ENCODE assay signal across 12 cellular contexts in genomic region chr6:33613146-33613793, GRCh38. TPM values are rescaled to one million over a fixed set of nuclear protein-coding genes. Genes with fewer than 3 reads are reported as not detected.
DNase-seq lines count a peak whose midpoint lies in the region; ATAC-seq and TF ChIP-seq lines count a peak whose summit lies in the region.
"Had no signal": no experiment of that assay in that cellular context is flagged by ENCODE, and none has a peak within 500 bp of the region (broad histone marks: within the 10 kb centered on the region; RNA-seq: fewer than 3 reads in every experiment).

No MANE protein-coding gene starts in this region.

- intact Hi-C loops in stomach (cut with DNase I; ENCODE audit: low total_unique reads) (no loop called here), heart left ventricle (cut with DNase I) (no loop called here)

- peaks cover 13% of the 10 kb centered on the region for H3K27me3 Mint-ChIP-seq in GM23338 (ENCODE audit: insufficient read depth, low read depth, poor library complexity)

- no peaks in the 10 kb centered on the region for H4K20me1 ChIP-seq in GM23338 (replicated peaks; ENCODE audit: insufficient read depth)

- H3K9me3 Mint-ChIP-seq in GM23338 = no peaks in the 10 kb centered on the region

- DNase-seq in GM23338 (ENCODE audit: low spot score) (no peak), WERI-Rb-1 (no peak), fibroblast of mammary gland (ENCODE audit: low read depth) (peak; percentile 66), stomach (no peak), NCI-H2081 (lab: John Stamatoyannopoulos, UW) (no peak), heart left ventricle (no peak), SHP77 (lab: John Stamatoyannopoulos, UW) (no peak)
- DNase-seq: DND-41; naive thymus-derived CD4-positive, alpha-beta T cell; NCI-H1930; T-helper 2 cell had no signal

- no peak for TF ChIP-seq POLR2A in stomach (IDR thresholded peaks at IDR 0.05)
- TF ChIP-seq POLR2A in heart left ventricle (IDR thresholded peaks at IDR 0.05) = no peak

- peaks cover 30% of the 10 kb centered on the region for H3K4me1 Mint-ChIP-seq in GM23338

- no peak overlapping the region for H3K4me2 ChIP-seq in GM23338

- no peak overlapping the region for H3K27ac Mint-ChIP-seq in GM23338

- H3K36me3 ChIP-seq in GM23338 (ENCODE audit: insufficient read depth) = no peaks in the 10 kb centered on the region
- no peaks in the 10 kb centered on the region for H3K36me3 ChIP-seq in WERI-Rb-1
- H3K36me3 ChIP-seq in stomach = no peaks in the 10 kb centered on the region
- no peaks in the 10 kb centered on the region for H3K36me3 ChIP-seq in heart left ventricle

- 0 out of 2 replicates have a peak, but pooled peaks cover 4% of the 10 kb centered on the region for H3K27me3 ChIP-seq in GM23338 (ENCODE audit: insufficient read depth)
- no peaks in the 10 kb centered on the region for H3K27me3 ChIP-seq in WERI-Rb-1 (ENCODE audit: insufficient read depth, low read depth, severe bottlenecking)
- no peaks in the 10 kb centered on the region for H3K27me3 ChIP-seq in stomach
- no peaks in the 10 kb centered on the region for H3K27me3 ChIP-seq in heart left ventricle

- H3F3A ChIP-seq in GM23338 (replicated peaks; ENCODE audit: low read depth) = no peaks in the 10 kb centered on the region

- no peaks in the 10 kb centered on the region for H3K9me2 ChIP-seq in GM23338 (ENCODE audit: insufficient read depth)

- H2AFZ ChIP-seq in GM23338 = peak overlapping the region; percentile 28; the same call in 1 of the 2 replicates

- WGBS in stomach, 5 donors = 70 to 80% (median 72%) methylated on average over 8 of the region's 8 CpGs
- 82 to 85% (median 83%) methylated on average over 7 to 8 of the region's 8 CpGs for WGBS in heart left ventricle, 4 donors

- H3K36me3 Mint-ChIP-seq in GM23338 (ENCODE audit: low read depth) = no peaks in the 10 kb centered on the region
- H3K36me3 Mint-ChIP-seq: naive thymus-derived CD4-positive, alpha-beta T cell had no signal

- ATAC-seq in GM23338 (no peak), heart left ventricle (no peak), HG03457 (IDR thresholded peaks at IDR 0.05; ENCODE audit: unreplicated experiment) (no peak)
- ATAC-seq: naive thymus-derived CD4-positive, alpha-beta T cell had no signal

- H3K4me1 ChIP-seq in GM23338 (ENCODE audit: insufficient read depth) = peaks cover 25% of the 10 kb centered on the region
- peaks cover 8 to 37% (median 23%) of the 10 kb centered on the region in 4 donors for H3K4me1 ChIP-seq in stomach
- H3K4me1 ChIP-seq in heart left ventricle = peaks cover 5 to 35% (median 27%) of the 10 kb centered on the region in 12 donors

- no peak overlapping the region for H3K4me3 ChIP-seq in GM23338
- H3K4me3 ChIP-seq in WERI-Rb-1 (ENCODE audit: low read depth, low read length) = no peak overlapping the region
- no peak overlapping the region for H3K4me3 ChIP-seq in fibroblast of mammary gland (ENCODE audit: control insufficient read depth, low read depth, low read length)
- no peak overlapping the region for H3K4me3 ChIP-seq in stomach
- no peak overlapping the region for H3K4me3 ChIP-seq in heart left ventricle

- H3K4me3 Mint-ChIP-seq in GM23338 = no peak overlapping the region; the same call in 2 of the 3 replicates
- H3K4me3 Mint-ChIP-seq: naive thymus-derived CD4-positive, alpha-beta T cell had no signal

- H3K79me2 ChIP-seq in GM23338 (replicated peaks; ENCODE audit: insufficient read depth) = no peaks in the 10 kb centered on the region

- no peak for TF ChIP-seq EP300 in stomach (IDR thresholded peaks at IDR 0.05)

- TF ChIP-seq CTCF in GM23338 (conservative IDR thresholded peaks at IDR 0.05; ENCODE audit: low read depth in 2 of 2) (no peak), WERI-Rb-1 (IDR thresholded peaks at IDR 0.05; ENCODE audit: low read depth, low read length) (no peak), fibroblast of mammary gland (conservative IDR thresholded peaks at IDR 0.05; ENCODE audit: control insufficient read depth, insufficient read depth, low read depth, low read length) (no peak), stomach (IDR thresholded peaks at IDR 0.05) (no peak), heart left ventricle (IDR thresholded peaks at IDR 0.05) (no peak)

- H3K9me3 ChIP-seq in WERI-Rb-1 (ENCODE audit: severe bottlenecking) (no peaks in the 10 kb centered on the region), stomach (no peaks in the 10 kb centered on the region), heart left ventricle (peaks cover 0 to 3% (median 0%) of the 10 kb centered on the region in 12 donors)

- H3K27ac ChIP-seq in GM23338 (ENCODE audit: low read depth) (no peak overlapping the region), WERI-Rb-1 (peak overlapping the region; percentile 41), stomach (peak overlapping the region in 4 of 5 donors; percentile 25 to 42 (median 32)), heart left ventricle (peak overlapping the region in 1 of 12 donors; percentile 43)

TF ChIP-seq in GM23338, 12 proteins besides CTCF, POLR2A, EP300 and RAD21 (continues in another document):
- TF ChIP-seq ZNF114 (CRISPR knock-in tag; IDR thresholded peaks at IDR 0.05) (no peak), POLR2AphosphoS5 (IDR thresholded peaks at IDR 0.05; ENCODE audit: low read depth) (no peak), CREB1 (CRISPR knock-in tag; IDR thresholded peaks at IDR 0.05; ENCODE audit: low read depth) (no peak), ZNF462 (CRISPR knock-in tag; IDR thresholded peaks at IDR 0.05) (no peak), EZH2phosphoT487 (IDR thresholded peaks at IDR 0.05; ENCODE audit: unreplicated experiment) (no peak), EZH2 (IDR thresholded peaks at IDR 0.05; ENCODE audit: low read depth, unreplicated experiment) (no peak)

RNA-seq across cellular contexts. Expression of gene ITPR3, which starts 7.9 kb away (rescaled TPM):
- total RNA-seq in GM23338 (2014; rRNA removed; shearing (Covaris generic)) = 29.8 and 31.9 TPM in 2 replicates
- polyA plus RNA-seq in GM23338 (2016; fragmentation: Nextera tagmentation; extraction: Ambion mirVana) = 7.1 and 7.3 TPM in 2 replicates
- 100 to 1,000 TPM in 3 of 5 donors, 10 to 100 TPM in 2; 46.3 to 149 (median 105) TPM for total RNA-seq in stomach
- 10 to 100 TPM; 14.1 to 17.1 (median 14.3) TPM for polyA plus RNA-seq in stomach
- total RNA-seq in heart left ventricle = 10 to 100 TPM in 2 of 9 donors, 1 to 10 TPM in 7; 4.8 to 33.5 (median 7.8) TPM
- polyA plus RNA-seq in heart left ventricle = 1 to 10 TPM; 6.1 to 8.9 TPM

RNA-seq across cellular contexts. Expression of gene BAK1, which starts 33.2 kb away (rescaled TPM):
- 45.0 and 50.7 TPM in 2 replicates for total RNA-seq in GM23338 (2014; rRNA removed; shearing (Covaris generic))
- polyA plus RNA-seq in GM23338 (2016; fragmentation: Nextera tagmentation; extraction: Ambion mirVana) = 21.9 and 22.2 TPM in 2 replicates
- 10 to 100 TPM in 3 of 5 donors, 1 to 10 TPM in 2; 2.9 to 97.0 (median 22.3) TPM for total RNA-seq in stomach
- polyA plus RNA-seq in stomach = 10 to 100 TPM; 14.6 to 31.5 (median 24.6) TPM
- total RNA-seq in heart left ventricle = 10 to 100 TPM; 13.9 to 33.4 (median 18.9) TPM
- 10 to 100 TPM; 18.1 to 55.3 TPM for polyA plus RNA-seq in heart left ventricle
